22 cellular contexts compared by ENCODE assay signal in the genomic region with DNA sequence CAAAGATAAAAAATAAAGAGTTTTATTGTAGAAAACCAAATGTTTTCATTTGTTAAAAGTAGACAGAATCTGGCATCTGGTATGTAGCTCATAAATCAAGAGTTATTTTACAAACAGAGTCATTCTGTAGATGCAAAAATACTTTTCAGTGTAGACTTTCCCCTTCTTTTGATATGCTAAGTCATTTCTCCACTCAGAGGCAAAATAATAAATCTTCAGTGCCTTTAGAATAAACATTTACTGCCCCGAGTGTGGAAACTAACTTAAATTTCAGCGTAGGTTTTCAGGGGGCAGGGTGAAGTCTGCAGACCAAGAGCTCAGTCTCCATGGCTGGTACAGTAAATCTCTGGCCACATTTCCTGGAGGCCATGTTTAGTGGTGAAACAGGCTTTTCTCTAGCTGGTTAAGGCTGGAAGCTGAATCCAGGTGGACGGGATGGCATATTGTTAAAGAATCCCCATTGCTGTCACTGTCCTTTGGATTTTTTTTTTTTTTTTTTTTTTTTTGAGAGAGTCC. TPM values are rescaled to one million over a fixed set of nuclear protein-coding genes. Genes with fewer than 3 reads are reported as not detected.
DNase-seq lines count a peak whose midpoint lies in the region; ATAC-seq and TF ChIP-seq lines count a peak whose summit lies in the region.
"Had no signal": no experiment of that assay in that cellular context is flagged by ENCODE, and none has a peak within 500 bp of the region (broad histone marks: within the 10 kb centered on the region; RNA-seq: fewer than 3 reads in every experiment).

No MANE protein-coding gene starts in this region.

- H3K23ac ChIP-seq in IMR-90 (ENCODE audit: low read depth, low read length), result no peak overlapping the region

- H3K56ac ChIP-seq in IMR-90 (ENCODE audit: extremely low read depth, insufficient read depth, low read length), result no peak overlapping the region

- no peak for TF ChIP-seq CTCF in IMR-90 (conservative IDR thresholded peaks at IDR 0.05; ENCODE audit: low read depth, low read length)

- H4K20me1 ChIP-seq in IMR-90 (ENCODE audit: insufficient read depth, low read length), result no peaks in the 10 kb centered on the region; the same call in 1 of the 2 replicates

- H3K27me3 ChIP-seq in IMR-90 (ENCODE audit: control insufficient read depth, insufficient read depth, low read length) (no peaks in the 10 kb centered on the region), thymus (ENCODE audit: control insufficient read depth, insufficient read depth) (no peaks in the 10 kb centered on the region)
- H3K27me3 ChIP-seq: BE2C had no signal

- no peak for TF ChIP-seq RAD21 in IMR-90 (IDR thresholded peaks at IDR 0.05; ENCODE audit: low read length)

- H3K9me3 ChIP-seq in IMR-90 (ENCODE audit: control insufficient read depth, insufficient read depth, low read length), result no peaks in the 10 kb centered on the region
- no peaks in the 10 kb centered on the region for H3K9me3 ChIP-seq in thymus (ENCODE audit: control insufficient read depth)
- H3K9me3 ChIP-seq: BE2C had no signal

- H2AK9ac ChIP-seq in IMR-90 (replicated peaks; ENCODE audit: low read depth, low read length, poor library complexity), result no peak overlapping the region

- no peak overlapping the region for H3K4me2 ChIP-seq in IMR-90 (ENCODE audit: low read depth, low read length)
- H3K4me2 ChIP-seq: GM23338, KMS-11 had no signal

- H3K4me1 ChIP-seq in IMR-90 (ENCODE audit: control insufficient read depth, insufficient read depth, low read length), result no peaks in the 10 kb centered on the region
- peaks cover 10% of the 10 kb centered on the region for H3K4me1 ChIP-seq in thymus (ENCODE audit: control insufficient read depth, insufficient read depth, low read length)
- H3K4me1 ChIP-seq: BE2C had no signal

- no peak overlapping the region for H2AFZ ChIP-seq in IMR-90 (replicated peaks; ENCODE audit: low read length, poor library complexity)
- H2AFZ ChIP-seq: GM23338 had no signal

- H4K91ac ChIP-seq in IMR-90 (ENCODE audit: insufficient read depth, low read depth, low read length), result no peak overlapping the region

- no peak overlapping the region for H2BK5ac ChIP-seq in IMR-90 (ENCODE audit: low read depth, low read length, poor library complexity, severe bottlenecking)

- peaks cover 19 to 39% of the 10 kb centered on the region in 2 experiments for H3K79me1 ChIP-seq in IMR-90 (ENCODE audit: low read depth in 1 of 2, low read length in 2 of 2)

- H3K9me1 ChIP-seq in IMR-90 (ENCODE audit: insufficient read depth, low read length), result 0 out of 2 replicates have a peak, but pooled peaks cover 2% of the 10 kb centered on the region

- ATAC-seq in IMR-90 (ENCODE audit: low read depth) (peak; percentile 71), HG02973 (IDR thresholded peaks at IDR 0.05; ENCODE audit: unreplicated experiment) (no peak), HG02763 (IDR thresholded peaks at IDR 0.05; ENCODE audit: unreplicated experiment) (no peak), GM18868 (IDR thresholded peaks at IDR 0.05; ENCODE audit: unreplicated experiment) (no peak)
- ATAC-seq: GM12878, GM23338 had no signal

- TF ChIP-seq POLR2A in IMR-90 (IDR thresholded peaks at IDR 0.05; ENCODE audit: low read depth, low read length), result no peak

- no peak overlapping the region for H2BK20ac ChIP-seq in IMR-90 (ENCODE audit: low read depth, low read length)

- H3K18ac ChIP-seq in IMR-90 (ENCODE audit: low read depth, low read length), result no peak overlapping the region

- CTCF ChIA-PET in IMR-90 (lab: Yijun Ruan, JAX), result interaction anchor here (0.6 to 2.0 kb wide), 3 partner anchors 8 to 490 kb away, joined by 3 to 7 read pairs (median 3); no protein-coding TSS in a partner anchor

- H4K8ac ChIP-seq in IMR-90 (ENCODE audit: low read depth in 2 of 2, low read length in 2 of 2), result no peak overlapping the region

- H2AK5ac ChIP-seq in IMR-90 (ENCODE audit: low read depth, low read length), result no peak overlapping the region

- in situ Hi-C loops in IMR-90 (cut with MboI; ENCODE audit: low sequenced_read_pairs), result no loop called here

- H2BK120ac ChIP-seq in IMR-90 (ENCODE audit: low read depth, low read length), result no peak overlapping the region

- no peak overlapping the region for H3K4ac ChIP-seq in IMR-90 (ENCODE audit: low read depth, low read length)

- DNase-seq in IMR-90 (peak; percentile 14), ecto neural progenitor cell (ENCODE audit: low spot score) (peak; percentile 5), left kidney (ENCODE audit: low read depth, low spot score) (peak; percentile 42), UCSD-AML1 (lab: John Stamatoyannopoulos, UW; ENCODE audit: unreplicated experiment) (no peak)
- DNase-seq: ACHN; BE2C; C1 segment of cervical spinal cord; CD4-positive, CD25-positive, alpha-beta regulatory T cell; CD8-positive, alpha-beta memory T cell; COR-L47; DMS 273 treated with DMSO at 0.1 percent for 48 hours; DMS53; DND-41; EL; H9 had no signal

- no peak overlapping the region for H3K14ac ChIP-seq in IMR-90 (replicated peaks; ENCODE audit: low read depth, low read length)

- peaks cover 7% of the 10 kb centered on the region for H3K36me3 ChIP-seq in IMR-90 (ENCODE audit: control insufficient read depth, insufficient read depth, low read length)
- H3K36me3 ChIP-seq in thymus (ENCODE audit: control insufficient read depth, insufficient read depth), result peaks cover 17% of the 10 kb centered on the region

- H3K9ac ChIP-seq in IMR-90 (ENCODE audit: low read depth, low read length), result no peak overlapping the region
- H3K9ac ChIP-seq: KMS-11 had no signal

- H3K27ac ChIP-seq in IMR-90 (ENCODE audit: insufficient read depth, low read length), result no peak overlapping the region
- H3K27ac ChIP-seq in thymus (ENCODE audit: low read depth), result peak overlapping the region; percentile 18
- H3K27ac ChIP-seq: KMS-11 had no signal

- no CpG with 5 or more reads among the region's 3 CpGs for WGBS in IMR-90 (ENCODE audit: extremely low coverage in 2 of 2, insufficient read length in 1 of 2), 2 experiments
- 98% methylated on average over 3 of the region's 3 CpGs for WGBS in thymus

- dilution Hi-C loops in IMR-90 (cut with HindIII; ENCODE audit: low sequenced_read_pairs, unreplicated experiment), result no loop called here

- POLR2A ChIA-PET in IMR-90 (lab: Charles Lee; ENCODE audit: unreplicated experiment), result interaction anchor here (0.6 kb wide), 1 partner anchor 38 kb away, joined by 15 read pairs; no protein-coding TSS in a partner anchor

- no TSS peak for BruUV-seq in IMR-90 (replicated peaks; lab: Mats Ljungman, UMichigan)

- H3K4me3 ChIP-seq in IMR-90 (ENCODE audit: insufficient read depth, low read depth, low read length) (no peak overlapping the region), thymus (ENCODE audit: low read length) (no peak overlapping the region)
- H3K4me3 ChIP-seq: GM12878, GM23338 had no signal

- H4K5ac ChIP-seq in IMR-90 (ENCODE audit: low read depth, low read length), result no peak overlapping the region

- H2BK15ac ChIP-seq in IMR-90 (ENCODE audit: low read depth, low read length), result no peak overlapping the region

- intact Hi-C loops in IMR-90 (cut with micrococcal nuclease), result no loop called here

TF ChIP-seq in IMR-90, 13 proteins besides CTCF, POLR2A, EP300 and RAD21:
- TF ChIP-seq SMC3 (IDR thresholded peaks at IDR 0.05; ENCODE audit: low read depth, low read length) (no peak), NFE2L2 (IDR thresholded peaks at IDR 0.05; ENCODE audit: low read depth, low read length) (no peak), BHLHE40 (IDR thresholded peaks at IDR 0.05; ENCODE audit: low read depth, low read length) (no peak), FOS (IDR thresholded peaks at IDR 0.05; ENCODE audit: low read depth, low read length) (no peak), CHD1 (IDR thresholded peaks at IDR 0.05; ENCODE audit: low read depth, low read length) (no peak), RFX5 (IDR thresholded peaks at IDR 0.05; ENCODE audit: low read depth, low read length) (no peak), MAFK (IDR thresholded peaks at IDR 0.05; ENCODE audit: low read depth, low read length) (no peak), MAZ (IDR thresholded peaks at IDR 0.05; ENCODE audit: borderline replicate concordance, low read depth, low read length) (no peak)
- TF ChIP-seq, protein P1, sequence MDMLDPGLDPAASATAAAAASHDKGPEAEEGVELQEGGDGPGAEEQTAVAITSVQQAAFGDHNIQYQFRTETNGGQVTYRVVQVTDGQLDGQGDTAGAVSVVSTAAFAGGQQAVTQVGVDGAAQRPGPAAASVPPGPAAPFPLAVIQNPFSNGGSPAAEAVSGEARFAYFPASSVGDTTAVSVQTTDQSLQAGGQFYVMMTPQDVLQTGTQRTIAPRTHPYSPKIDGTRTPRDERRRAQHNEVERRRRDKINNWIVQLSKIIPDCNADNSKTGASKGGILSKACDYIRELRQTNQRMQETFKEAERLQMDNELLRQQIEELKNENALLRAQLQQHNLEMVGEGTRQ (IDR thresholded peaks at IDR 0.05; ENCODE audit: low read depth, low read length), result no peak
- TF ChIP-seq, protein P2, sequence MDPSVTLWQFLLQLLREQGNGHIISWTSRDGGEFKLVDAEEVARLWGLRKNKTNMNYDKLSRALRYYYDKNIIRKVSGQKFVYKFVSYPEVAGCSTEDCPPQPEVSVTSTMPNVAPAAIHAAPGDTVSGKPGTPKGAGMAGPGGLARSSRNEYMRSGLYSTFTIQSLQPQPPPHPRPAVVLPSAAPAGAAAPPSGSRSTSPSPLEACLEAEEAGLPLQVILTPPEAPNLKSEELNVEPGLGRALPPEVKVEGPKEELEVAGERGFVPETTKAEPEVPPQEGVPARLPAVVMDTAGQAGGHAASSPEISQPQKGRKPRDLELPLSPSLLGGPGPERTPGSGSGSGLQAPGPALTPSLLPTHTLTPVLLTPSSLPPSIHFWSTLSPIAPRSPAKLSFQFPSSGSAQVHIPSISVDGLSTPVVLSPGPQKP (IDR thresholded peaks at IDR 0.05; ENCODE audit: borderline replicate concordance, low read depth, low read length), result no peak

RNA-seq across cellular contexts. Expression of a gene that starts 13.1 kb away (rescaled TPM):
- 0.28 and 0.36 TPM in 2 replicates for total RNA-seq in IMR-90 (2012; rRNA removed)
- polyA plus RNA-seq in IMR-90 (2012; rRNA removed) (0.67 and 0.69 TPM in 2 replicates), thymus (1.6 TPM)
- polyA plus RNA-seq in IMR-90 (2012; cell fraction: cytosol; rRNA removed), result 0.65 and 0.70 TPM in 2 replicates
- 3.2 and 4.4 TPM in 2 replicates for polyA plus RNA-seq in IMR-90 (2012; cell fraction: nucleus; rRNA removed; ENCODE audit: low replicate concordance)

RNA-seq across cellular contexts. Expression of a gene that starts 24.1 kb away (rescaled TPM):
- total RNA-seq in IMR-90 (2012; rRNA removed), result 6.9 and 8.1 TPM in 2 replicates
- 7.9 and 11.5 TPM in 2 replicates for polyA plus RNA-seq in IMR-90 (2012; rRNA removed)
- polyA plus RNA-seq in IMR-90 (2012; cell fraction: cytosol; rRNA removed), result 4.2 and 6.5 TPM in 2 replicates
- 43.9 and 65.7 TPM in 2 replicates for polyA plus RNA-seq in IMR-90 (2012; cell fraction: nucleus; rRNA removed; ENCODE audit: low replicate concordance)
- polyA plus RNA-seq in thymus, result 22.5 TPM
